Comparison of ENCODE assay signal across 33 cellular contexts in the genomic region with DNA sequence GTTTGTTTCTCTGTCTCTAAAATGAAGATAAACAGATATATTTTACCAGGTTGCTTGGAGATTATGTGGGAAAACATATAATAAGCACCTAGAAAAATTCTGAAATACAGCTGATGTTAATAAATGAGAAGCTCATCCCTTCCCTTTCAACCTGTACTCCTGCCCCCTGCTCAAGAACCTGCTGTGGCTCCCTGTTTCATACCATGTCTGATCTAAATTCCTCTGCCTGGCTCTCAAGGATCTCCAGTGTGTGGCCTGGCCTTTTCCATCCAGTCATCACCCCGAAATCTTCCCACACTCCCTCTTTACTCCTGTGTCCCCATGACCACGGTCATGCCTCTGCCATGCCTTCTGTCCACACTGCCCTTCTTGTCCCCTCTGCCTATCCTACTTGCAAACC. TPM values are rescaled to one million over a fixed set of nuclear protein-coding genes. Genes with fewer than 3 reads are reported as not detected.
"Had no signal": no experiment of that assay in that cellular context is flagged by ENCODE, and none has a peak within 500 bp of the region (broad histone marks: within the 10 kb centered on the region; RNA-seq: fewer than 3 reads in every experiment).

No MANE protein-coding gene starts in this region.

- H3K4me3 Mint-ChIP-seq: activated CD4-positive, alpha-beta memory T cell treated with anti-CD3 and anti-CD28 coated beads, Interleukin-2, amount 10 ng/mL, durations not matched to agents 7 days and 5 days; activated CD4-positive, alpha-beta T cell treated with anti-CD3 and anti-CD28 coated beads, Interleukin-2, amount 10 ng/mL, durations not matched to agents 7 days and 5 days; activated naive CD4-positive, alpha-beta T cell treated with anti-CD3 and anti-CD28 coated beads, Interleukin-2, amount 50 U/mL, for 24 hours; activated naive CD8-positive, alpha-beta T cell treated with anti-CD3 and anti-CD28 coated beads for 36 hours; activated naive CD8-positive, alpha-beta T cell treated with anti-CD3 and anti-CD28 coated beads, Interleukin-2, amount 50 U/mL, for 24 hours; activated T-cell treated with anti-CD3 and anti-CD28 coated beads, Interleukin-2, amount 50 U/mL, for 24 hours; activated T-cell treated with anti-CD3 and anti-CD28 coated beads, Interleukin-2, amount 50 U/mL, for 72 hours; brain; central memory CD8-positive, alpha-beta T cell; effector memory CD8-positive, alpha-beta T cell had no signal

- ATAC-seq: activated naive CD8-positive, alpha-beta T cell treated with anti-CD3 and anti-CD28 coated beads, Interleukin-2, amount 50 U/mL, for 24 hours; activated T-cell treated with anti-CD3 and anti-CD28 coated beads, Interleukin-2, amount 50 U/mL, for 72 hours; effector memory CD8-positive, alpha-beta T cell; foreskin keratinocyte; gastrocnemius medialis; heart right ventricle had no signal

- H3K27me3 ChIP-seq: adrenal gland, ascending aorta had no signal

- H3K4me1 Mint-ChIP-seq: activated CD4-positive, alpha-beta memory T cell treated with anti-CD3 and anti-CD28 coated beads, Interleukin-2, amount 10 ng/mL, durations not matched to agents 7 days and 5 days; activated CD4-positive, alpha-beta T cell treated with anti-CD3 and anti-CD28 coated beads, Interleukin-2, amount 10 ng/mL, durations not matched to agents 7 days and 5 days; activated naive CD4-positive, alpha-beta T cell treated with anti-CD3 and anti-CD28 coated beads, Interleukin-2, amount 50 U/mL, for 24 hours; activated naive CD8-positive, alpha-beta T cell treated with anti-CD3 and anti-CD28 coated beads for 36 hours; activated naive CD8-positive, alpha-beta T cell treated with anti-CD3 and anti-CD28 coated beads, Interleukin-2, amount 50 U/mL, for 24 hours had no signal

- H3K9me3 Mint-ChIP-seq: activated CD4-positive, alpha-beta memory T cell treated with anti-CD3 and anti-CD28 coated beads, Interleukin-2, amount 10 ng/mL, durations not matched to agents 7 days and 5 days; activated CD4-positive, alpha-beta T cell treated with anti-CD3 and anti-CD28 coated beads, Interleukin-2, amount 10 ng/mL, durations not matched to agents 7 days and 5 days; activated naive CD4-positive, alpha-beta T cell treated with anti-CD3 and anti-CD28 coated beads, Interleukin-2, amount 50 U/mL, for 24 hours; activated naive CD8-positive, alpha-beta T cell treated with anti-CD3 and anti-CD28 coated beads for 36 hours; activated naive CD8-positive, alpha-beta T cell treated with anti-CD3 and anti-CD28 coated beads, Interleukin-2, amount 50 U/mL, for 24 hours; activated T-cell treated with anti-CD3 and anti-CD28 coated beads, Interleukin-2, amount 50 U/mL, for 24 hours; activated T-cell treated with anti-CD3 and anti-CD28 coated beads, Interleukin-2, amount 50 U/mL, for 72 hours; central memory CD8-positive, alpha-beta T cell; effector memory CD8-positive, alpha-beta T cell had no signal

- DNase-seq: activated CD4-positive, alpha-beta memory T cell treated with anti-CD3 and anti-CD28 coated beads, Interleukin-2, amount 10 ng/mL, durations not matched to agents 7 days and 5 days; activated CD4-positive, alpha-beta T cell treated with anti-CD3 and anti-CD28 coated beads for 1 hour; activated CD4-positive, alpha-beta T cell treated with anti-CD3 and anti-CD28 coated beads for 4 hours; activated CD4-positive, alpha-beta T cell treated with anti-CD3 and anti-CD28 coated beads, Interleukin-2, amount 10 ng/mL, durations not matched to agents 7 days and 5 days; activated CD4-positive, alpha-beta T cell treated with anti-CD3 and anti-CD28 coated beads, Interleukin-2, amount 50 U/mL, for 4 hours; activated CD8-positive, alpha-beta memory T cell treated with anti-CD3 and anti-CD28 coated beads, Interleukin-2, amount 50 U/mL, for 48 hours; activated effector memory CD4-positive, alpha-beta T cell treated with Interleukin-2 at 50 U/mL for 16 hours; activated gamma-delta T cell treated with Interleukin-2 at 50 U/mL for 16 hours; activated naive CD4-positive, alpha-beta T cell treated with Interleukin-2 at 50 U/mL for 16 hours; activated naive CD8-positive, alpha-beta T cell treated with anti-CD3 and anti-CD28 coated beads for 36 hours; activated naive CD8-positive, alpha-beta T cell treated with anti-CD3 and anti-CD28 coated beads, Interleukin-2, amount 50 U/mL, for 24 hours; activated T-cell treated with anti-CD3 and anti-CD28 coated beads for 4 hours; activated T-cell treated with anti-CD3 and anti-CD28 coated beads, Interleukin-2, amount 50 U/mL, for 24 hours; activated T-cell treated with anti-CD3 and anti-CD28 coated beads, Interleukin-2, amount 50 U/mL, for 72 hours; adrenal gland; dermis blood vessel endothelial cell; effector CD4-positive, alpha-beta T cell; effector memory CD8-positive, alpha-beta T cell; erythroblast; foreskin keratinocyte; gastrocnemius medialis; heart right ventricle; T-helper 2 cell had no signal

- H3K9me3 ChIP-seq: adrenal gland, ascending aorta, esophagus muscularis mucosa, gastrocnemius medialis, heart right ventricle had no signal

- H3K36me3 Mint-ChIP-seq: activated naive CD4-positive, alpha-beta T cell treated with anti-CD3 and anti-CD28 coated beads, Interleukin-2, amount 50 U/mL, for 24 hours; activated naive CD8-positive, alpha-beta T cell treated with anti-CD3 and anti-CD28 coated beads for 36 hours; brain had no signal

- H3K27ac Mint-ChIP-seq: activated CD4-positive, alpha-beta memory T cell treated with anti-CD3 and anti-CD28 coated beads, Interleukin-2, amount 10 ng/mL, durations not matched to agents 7 days and 5 days; activated CD4-positive, alpha-beta T cell treated with anti-CD3 and anti-CD28 coated beads, Interleukin-2, amount 10 ng/mL, durations not matched to agents 7 days and 5 days; activated naive CD4-positive, alpha-beta T cell treated with anti-CD3 and anti-CD28 coated beads, Interleukin-2, amount 50 U/mL, for 24 hours; activated naive CD8-positive, alpha-beta T cell treated with anti-CD3 and anti-CD28 coated beads for 36 hours; activated naive CD8-positive, alpha-beta T cell treated with anti-CD3 and anti-CD28 coated beads, Interleukin-2, amount 50 U/mL, for 24 hours; activated T-cell treated with anti-CD3 and anti-CD28 coated beads, Interleukin-2, amount 50 U/mL, for 24 hours; activated T-cell treated with anti-CD3 and anti-CD28 coated beads, Interleukin-2, amount 50 U/mL, for 72 hours; brain; effector memory CD8-positive, alpha-beta T cell had no signal

- H3K27ac ChIP-seq: adrenal gland, ascending aorta, coronary artery, esophagus muscularis mucosa, foreskin keratinocyte, gastrocnemius medialis, heart right ventricle had no signal

- H3K36me3 ChIP-seq: adrenal gland, ascending aorta, esophagus muscularis mucosa, gastrocnemius medialis, heart right ventricle had no signal

- H3K4me1 ChIP-seq: ascending aorta, esophagus muscularis mucosa, foreskin keratinocyte, gastrocnemius medialis, heart right ventricle had no signal

- H3K4me3 ChIP-seq: adrenal gland, ascending aorta, coronary artery, esophagus muscularis mucosa, gastrocnemius medialis, heart right ventricle had no signal

- FAIRE-seq: bronchial epithelial cell had no signal

RNA-seq across cellular contexts. Expression of gene DLX4, which starts 19.4 kb away (rescaled TPM):
- total RNA-seq: ascending aorta; bronchial epithelial cell; cerebellum; dermis blood vessel endothelial cell; esophagus muscularis mucosa; gastrocnemius medialis; T-helper 1 cell treated with Interleukin-12 subunit alpha and Interleukin-12 subunit beta and Interleukin-4 antibody, amounts not matched to agents 30 ng/mL and 1 ng/mL, for 36 hours had no signal

RNA-seq across cellular contexts. Expression of gene DLX3, which starts 45.4 kb away (rescaled TPM):
- total RNA-seq: activated CD4-positive, alpha-beta memory T cell treated with anti-CD3 and anti-CD28 coated beads, Interleukin-2, amount 10 ng/mL, durations not matched to agents 7 days and 5 days; activated CD4-positive, alpha-beta T cell treated with anti-CD3 and anti-CD28 coated beads, Interleukin-2, amount 10 ng/mL, durations not matched to agents 7 days and 5 days; bronchial epithelial cell; cardiac septum; dermis blood vessel endothelial cell; gastrocnemius medialis; T-helper 1 cell treated with Interleukin-12 subunit alpha and Interleukin-12 subunit beta and Interleukin-4 antibody, amounts not matched to agents 30 ng/mL and 1 ng/mL, for 36 hours had no signal
